Comparison of ENCODE assay signal across 17 cellular contexts in the genomic region with DNA sequence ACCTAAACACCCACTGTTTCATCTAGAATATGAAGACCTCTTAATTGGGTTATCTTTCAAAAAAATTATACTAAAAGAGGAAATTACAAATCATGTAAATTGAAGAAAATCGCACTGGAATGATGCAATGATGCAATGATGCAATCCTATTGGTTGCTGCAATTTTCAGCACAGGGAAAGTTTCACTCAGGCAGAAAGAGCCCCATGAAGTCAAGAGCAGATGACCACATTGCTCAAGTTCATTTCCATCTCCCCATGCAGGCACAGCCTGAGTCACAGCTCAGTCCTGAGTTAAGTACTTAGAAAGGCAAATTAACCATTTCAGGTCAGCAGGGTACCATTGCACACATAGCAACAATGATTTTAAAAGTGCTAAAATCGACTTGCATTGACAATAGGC.
DNase-seq lines count a peak whose midpoint lies in the region; ATAC-seq, FAIRE-seq and TF ChIP-seq lines count a peak whose summit lies in the region.
"Had no signal": no experiment of that assay in that cellular context is flagged by ENCODE, and none has a peak within 500 bp of the region (broad histone marks: within the 10 kb centered on the region; RNA-seq: fewer than 3 reads in every experiment).

No MANE protein-coding gene starts in this region.

- CTCF ChIA-PET in HepG2 (lab: Yijun Ruan, JAX; ENCODE audit: low intra/inter-chr PET ratio, low total read pairs) = no interaction called here

- H3K4me1 ChIP-seq in HepG2 (ENCODE audit: insufficient read depth, low read length) (no peaks in the 10 kb centered on the region), right lobe of liver (no peaks in the 10 kb centered on the region), upper lobe of right lung (no peaks in the 10 kb centered on the region)

- intact Hi-C loops in HepG2 (cut with micrococcal nuclease; ENCODE audit: unreplicated experiment) (no loop called here), right lobe of liver (cut with DNase I) (no loop called here), upper lobe of right lung (cut with DNase I) (no loop called here)

- TF ChIP-seq CTCF in HepG2 (CRISPR knock-in tag; IDR thresholded peaks at IDR 0.05) = no peak
- no peak for TF ChIP-seq CTCF in right lobe of liver (IDR thresholded peaks at IDR 0.05)
- no peak for TF ChIP-seq CTCF in fibroblast of pulmonary artery (IDR thresholded peaks at IDR 0.05; ENCODE audit: low read length, missing control alignments)
- no peak for TF ChIP-seq CTCF in upper lobe of right lung (IDR thresholded peaks at IDR 0.05)

- no peaks in the 10 kb centered on the region for H3K27me3 ChIP-seq in HepG2 (ENCODE audit: control insufficient read depth in 1 of 2, insufficient read depth in 2 of 2, low read length in 2 of 2)
- no peaks in the 10 kb centered on the region for H3K27me3 ChIP-seq in right lobe of liver
- no peaks in the 10 kb centered on the region for H3K27me3 ChIP-seq in upper lobe of right lung
- H3K27me3 ChIP-seq: SJSA1 had no signal

- H3K27ac ChIP-seq in HepG2 (ENCODE audit: extremely low read length, insufficient read depth, low read length) (no peak overlapping the region), right lobe of liver (no peak overlapping the region), SK-N-MC (peak overlapping the region; percentile 25; the same call in 1 of the 2 replicates), upper lobe of right lung (no peak overlapping the region)
- H3K27ac ChIP-seq: SJSA1, thoracic aorta had no signal

- no TSS peak for BruUV-seq in HepG2 (replicated peaks; lab: Mats Ljungman, UMichigan)

- H3K9ac ChIP-seq in HepG2 (ENCODE audit: insufficient read depth, low read depth, low read length) (no peak overlapping the region), SK-N-MC (ENCODE audit: insufficient read length) (no peak overlapping the region)

- TF ChIP-seq RAD21 in HepG2 (CRISPR knock-in tag; IDR thresholded peaks at IDR 0.05) = no peak

- no peaks in the 10 kb centered on the region for H3K36me3 ChIP-seq in HepG2 (replicated peaks in 1 of 2; ENCODE audit: control insufficient read depth in 1 of 2, insufficient read depth in 2 of 2, low read length in 2 of 2)
- H3K36me3 ChIP-seq in right lobe of liver = no peaks in the 10 kb centered on the region
- no peaks in the 10 kb centered on the region for H3K36me3 ChIP-seq in SK-N-MC (ENCODE audit: insufficient read depth, low read length)
- H3K36me3 ChIP-seq in upper lobe of right lung = no peaks in the 10 kb centered on the region
- H3K36me3 ChIP-seq: SJSA1, thoracic aorta had no signal

- H3K9me3 ChIP-seq in HepG2 (ENCODE audit: low read length) (no peaks in the 10 kb centered on the region), right lobe of liver (no peaks in the 10 kb centered on the region), SK-N-MC (ENCODE audit: low read depth, low read length) (no peaks in the 10 kb centered on the region), upper lobe of right lung (no peaks in the 10 kb centered on the region)
- H3K9me3 ChIP-seq: SJSA1, thoracic aorta had no signal

- no peak for ATAC-seq in HepG2
- no peak for ATAC-seq in right lobe of liver
- peak; percentile 86 for ATAC-seq in upper lobe of right lung
- no peak for ATAC-seq in HG03097 (IDR thresholded peaks at IDR 0.05; ENCODE audit: low FRiP score, unreplicated experiment)
- ATAC-seq: activated naive CD8-positive, alpha-beta T cell treated with anti-CD3 and anti-CD28 coated beads, Interleukin-2, amount 50 U/mL, for 24 hours; left lobe of liver had no signal

- POLR2A ChIA-PET in HepG2 (lab: Yijun Ruan, JAX) = no interaction called here

- H3K4me2 ChIP-seq in HepG2 (ENCODE audit: low read depth, low read length) = no peak overlapping the region

- no peaks in the 10 kb centered on the region for H3K79me2 ChIP-seq in HepG2 (ENCODE audit: insufficient read depth, low read length)

- no peaks in the 10 kb centered on the region for H4K20me1 ChIP-seq in HepG2 (ENCODE audit: insufficient read depth, low read length)

- 4% methylated on average over 2 of the region's 2 CpGs for WGBS in HepG2 (ENCODE audit: low lambda C conversion rate)
- WGBS in right lobe of liver (ENCODE audit: insufficient coverage, low coverage, low lambda C conversion rate, missing lambda C conversion rate) = 21% methylated on average over 2 of the region's 2 CpGs

- no peak for FAIRE-seq in HepG2 (lab: Jason Lieb, UNC)
- FAIRE-seq: TTC549 had no signal

- in situ Hi-C loops in HepG2 (cut with HindIII; ENCODE audit: extremely low pct_ligation_motif_present, low pct_unique_long_range_greater_than_20kb) = no loop called here

- no peak for TF ChIP-seq POLR2A in HepG2 (IDR thresholded peaks at IDR 0.05; ENCODE audit: insufficient read depth in 1 of 2, low read depth in 2 of 2, low read length in 2 of 2)
- TF ChIP-seq POLR2A in right lobe of liver (IDR thresholded peaks at IDR 0.05) = no peak

- H3K4me3 ChIP-seq in HepG2 (replicated peaks in 1 of 3; ENCODE audit: insufficient read depth in 1 of 3, low read depth in 2 of 3, low read length in 3 of 3) (no peak overlapping the region), right lobe of liver (no peak overlapping the region), SK-N-MC (no peak overlapping the region), fibroblast of pulmonary artery (replicated peaks; ENCODE audit: low read depth, low read length) (no peak overlapping the region), upper lobe of right lung (no peak overlapping the region)
- H3K4me3 ChIP-seq: SJSA1, thoracic aorta had no signal

- no peak for TF ChIP-seq EP300 in HepG2 (IDR thresholded peaks at IDR 0.05; ENCODE audit: low read depth in 2 of 2, low read length in 2 of 2)
- TF ChIP-seq EP300 in HepG2 (CRISPR knock-in tag; IDR thresholded peaks at IDR 0.05; ENCODE audit: borderline replicate concordance) = no peak

- DNase-seq in HepG2 (ENCODE audit: low spot score) = no peak
- DNase-seq in right lobe of liver = no peak
- DNase-seq in SK-N-MC (ENCODE audit: low read depth, low spot score) = no peak
- peak; percentile 54 for DNase-seq in fibroblast of pulmonary artery (ENCODE audit: low read depth)
- DNase-seq in upper lobe of right lung = no peak
- DNase-seq in NCI-H1417 (lab: John Stamatoyannopoulos, UW) = no peak
- DNase-seq in AG20443 (ENCODE audit: low spot score) = no peak
- DNase-seq: 8988T; activated naive CD8-positive, alpha-beta T cell treated with anti-CD3 and anti-CD28 coated beads, Interleukin-2, amount 50 U/mL, for 24 hours; activated T-cell treated with anti-CD3 and anti-CD28 coated beads, Interleukin-2, amount 50 U/mL, for 1 hour; CD4-positive, alpha-beta memory T cell; naive B cell had no signal

- no peak overlapping the region for H2AFZ ChIP-seq in HepG2 (ENCODE audit: low read length)

TF ChIP-seq in HepG2, 621 proteins besides CTCF, POLR2A, EP300 and RAD21:
- peak; percentile 65 for TF ChIP-seq CEBPB (IDR thresholded peaks at IDR 0.05; ENCODE audit: borderline replicate concordance, low read depth, low read length)
- TF ChIP-seq ATF7 (IDR thresholded peaks at IDR 0.05) = peak; percentile 61
- TF ChIP-seq ATF7 (CRISPR knock-in tag; IDR thresholded peaks at IDR 0.05) = no peak
- TF ChIP-seq ZSCAN22 (CRISPR knock-in tag; IDR thresholded peaks at IDR 0.05) = no peak
